16 cellular contexts compared by ENCODE assay signal in genomic region chr14:25122843-25123242, GRCh38.
"Had no signal": no experiment of that assay in that cellular context is flagged by ENCODE, and none has a peak within 500 bp of the region (broad histone marks: within the 10 kb centered on the region; RNA-seq: fewer than 3 reads in every experiment).

No MANE protein-coding gene starts in this region.

- H3K36me3 ChIP-seq: brain microvascular endothelial cell, heart left ventricle, pancreas, spleen had no signal

- DNase-seq: activated CD4-positive, alpha-beta memory T cell treated with anti-CD3 and anti-CD28 coated beads for 36 hours; activated CD4-positive, alpha-beta T cell treated with anti-CD3 and anti-CD28 coated beads for 36 hours; activated gamma-delta T cell; activated T-cell treated with anti-CD3 and anti-CD28 coated beads, Interleukin-2, amount 50 U/mL, for 4 hours; amygdala; brain microvascular endothelial cell; effector memory CD8-positive, alpha-beta T cell; heart left ventricle; naive thymus-derived CD4-positive, alpha-beta T cell; pancreas; spleen; stimulated activated naive CD8-positive, alpha-beta T cell treated with anti-CD3 and anti-CD28 coated beads, Interleukin-15, amount 100 ng/mL, for 72 hours had no signal

- H3K4me1 ChIP-seq: pancreas, spleen had no signal

- H3K9me3 ChIP-seq: heart left ventricle, pancreas, spleen had no signal

- H3K27ac ChIP-seq: brain microvascular endothelial cell, coronary artery, pancreas, spleen had no signal

- H3K4me3 ChIP-seq: coronary artery, heart left ventricle, lung, pancreas, spleen had no signal

- H3K27me3 ChIP-seq: brain microvascular endothelial cell, heart left ventricle, pancreas, spleen had no signal

- ATAC-seq: activated CD4-positive, alpha-beta T cell treated with anti-CD3 and anti-CD28 coated beads for 36 hours; activated naive CD4-positive, alpha-beta T cell treated with anti-CD3 and anti-CD28 coated beads, Interleukin-2, amount 50 U/mL, for 72 hours; activated T-cell treated with anti-CD3 and anti-CD28 coated beads, Interleukin-2, amount 50 U/mL, for 4 hours; effector memory CD8-positive, alpha-beta T cell; naive thymus-derived CD4-positive, alpha-beta T cell; pancreas; stimulated activated naive CD8-positive, alpha-beta T cell treated with anti-CD3 and anti-CD28 coated beads, Interleukin-15, amount 100 ng/mL, for 72 hours had no signal

- FAIRE-seq: frontal cortex, pancreas had no signal
